8 cellular contexts compared by ENCODE assay signal in the genomic region with DNA sequence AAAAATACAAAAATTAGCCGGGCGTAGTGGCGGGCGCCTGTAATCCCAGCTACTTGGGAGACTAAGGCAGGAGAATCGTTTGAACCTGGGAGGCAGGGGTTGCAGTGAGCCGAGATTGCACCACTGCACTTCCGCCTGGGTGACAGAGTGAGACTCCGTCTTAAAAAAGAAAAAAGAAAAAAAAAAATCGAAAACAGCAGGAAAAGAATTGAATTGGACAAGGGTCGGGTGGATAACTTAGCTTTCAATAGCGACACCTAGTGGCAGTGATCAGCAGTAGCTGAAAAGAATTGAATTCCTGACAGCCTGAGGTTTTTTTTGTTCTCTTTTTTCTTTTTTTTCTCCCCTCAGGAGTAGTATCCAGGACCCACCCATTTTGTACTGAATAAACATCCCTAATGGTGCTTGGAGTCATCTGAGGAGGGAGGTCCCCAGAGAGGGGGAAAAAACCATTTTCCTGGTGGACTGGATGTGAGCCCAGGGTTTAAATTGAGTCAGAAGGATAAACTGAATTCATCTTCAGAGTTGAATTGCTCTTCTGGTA. TPM values are rescaled to one million over a fixed set of nuclear protein-coding genes. Genes with fewer than 3 reads are reported as not detected.
DNase-seq lines count a peak whose midpoint lies in the region; ATAC-seq, FAIRE-seq and TF ChIP-seq lines count a peak whose summit lies in the region.

No MANE protein-coding gene starts in this region.

- no peaks in the 10 kb centered on the region for H3K27me3 Mint-ChIP-seq in neural crest cell (ENCODE audit: low read depth)

- DNase-seq in DMS53 (lab: John Stamatoyannopoulos, UW) (peak; percentile 95), HUDEP-2 (lab: John Stamatoyannopoulos, UW; ENCODE audit: unreplicated experiment in 76 of 76) (peak in 42 of 76 experiments; percentile 4 to 65 (median 38)), NOMO-1 treated with dmso at 0.1 percent for 144 hours (lab: John Stamatoyannopoulos, UW; ENCODE audit: unreplicated experiment) (peak; percentile 65), fibroblast of the aortic adventitia (ENCODE audit: low read depth) (peak; percentile 94), neural crest cell (ENCODE audit: low read depth, low spot score) (peak; percentile 47), urothelium cell line (ENCODE audit: low spot score) (peak; percentile 84)
- peak; percentile 35 for DNase-seq in activated CD8-positive, alpha-beta memory T cell treated with anti-CD3 and anti-CD28 coated beads, Interleukin-2, amount 50 U/mL, for 4 hours

- H3K4me3 ChIP-seq in fibroblast of the aortic adventitia (ENCODE audit: low read depth, low read length): no peak overlapping the region

- TF ChIP-seq CTCF in fibroblast of the aortic adventitia (IDR thresholded peaks at IDR 0.05; ENCODE audit: insufficient read depth, low read length) (peak; percentile 82), neural crest cell (conservative IDR thresholded peaks at IDR 0.05) (peak; percentile 98)

- no peak for ATAC-seq in HG02678 (IDR thresholded peaks at IDR 0.05; ENCODE audit: unreplicated experiment)

- H3K36me3 Mint-ChIP-seq in neural crest cell (ENCODE audit: low read depth): no peaks in the 10 kb centered on the region

- H3K27ac Mint-ChIP-seq in neural crest cell (ENCODE audit: unreplicated experiment): no peak overlapping the region

- H3K9me3 Mint-ChIP-seq in neural crest cell: no peaks in the 10 kb centered on the region

- FAIRE-seq in urothelium cell line (lab: Jason Lieb, UNC): no peak

- H3K4me3 Mint-ChIP-seq in neural crest cell: peak overlapping the region; percentile 41

- H3K4me1 Mint-ChIP-seq in neural crest cell: peaks cover 15% of the 10 kb centered on the region

RNA-seq across cellular contexts. Expression of gene CYCS, which starts 55.1 kb away (rescaled TPM):
- total RNA-seq in fibroblast of the aortic adventitia (ENCODE audit: low replicate concordance) (9.0 and 51.9 TPM in 2 replicates), neural crest cell (113 and 124 TPM in 2 replicates)

Comparison
In these comparisons a context has a peak if more than half of its experiments do, and no peak if none do; other contexts are left out.
1. DNase-seq: peak in every context shown above with its lines; median percentile 95 in DMS53; 94 in fibroblast of the aortic adventitia; 84 in urothelium cell line; 65 in NOMO-1 treated with dmso at 0.1 percent for 144 hours; 47 in neural crest cell; 38 in HUDEP-2; 35 in activated CD8-positive, alpha-beta memory T cell treated with anti-CD3 and anti-CD28 coated beads, Interleukin-2, amount 50 U/mL, for 4 hours.